In the genomic region with DNA sequence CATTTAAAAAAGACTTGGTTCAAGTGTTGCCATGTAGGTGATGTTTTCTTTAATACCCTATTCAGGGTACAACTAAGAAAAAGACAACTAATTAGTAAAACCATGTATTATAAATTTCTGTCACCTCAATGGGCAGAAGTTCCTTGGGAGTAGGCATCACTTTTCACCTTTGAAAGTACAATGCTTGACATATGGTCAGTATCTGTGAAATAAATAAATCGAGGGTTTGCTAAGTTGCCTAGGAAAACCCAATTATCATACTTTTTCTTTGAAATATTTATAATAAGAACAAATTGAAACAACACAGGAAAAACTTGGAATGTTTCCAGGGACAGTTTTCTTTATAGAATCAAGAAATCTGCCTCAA, we compare ENCODE assay signal across 1 cellular context.
TF ChIP-seq lines count a peak whose summit lies in the region.

No MANE protein-coding gene starts in this region.

TF ChIP-seq in endothelial cell of umbilical vein, 7 proteins besides CTCF, POLR2A, EP300 and RAD21:
- TF ChIP-seq FOS (IDR thresholded peaks at IDR 0.05; ENCODE audit: borderline replicate concordance, insufficient read depth, low read length), result no peak
- no peak for TF ChIP-seq GATA2 (IDR thresholded peaks at IDR 0.05; ENCODE audit: insufficient read depth, insufficient read length, low read depth, low read length)
